1 cellular context compared by ENCODE assay signal in the genomic region with DNA sequence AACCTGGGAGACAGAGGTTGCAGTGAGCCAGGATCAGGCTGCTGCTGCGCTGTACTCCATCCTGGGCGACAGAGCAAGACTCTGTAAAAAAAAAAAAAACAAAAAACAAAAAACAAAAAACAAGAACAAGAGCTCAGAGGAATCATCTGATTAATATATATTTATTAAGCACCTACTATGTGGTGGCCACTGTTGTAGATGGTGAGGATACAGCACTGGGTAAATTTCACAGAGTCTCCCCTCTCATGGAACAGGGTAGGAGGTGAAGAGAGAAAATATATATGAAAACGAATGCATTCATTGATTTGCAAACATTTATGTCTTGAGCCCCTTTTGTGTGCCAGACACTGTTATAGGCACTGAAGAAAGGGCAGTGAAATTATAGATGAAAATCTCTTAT.
TF ChIP-seq lines count a peak whose summit lies in the region.

No MANE protein-coding gene starts in this region.

TF ChIP-seq in HEK293T, 16 proteins besides CTCF, POLR2A, EP300 and RAD21:
- TF ChIP-seq SP1 (IDR thresholded peaks at IDR 0.05) (no peak), FOXK2 (IDR thresholded peaks at IDR 0.05) (no peak), ZNF384 (IDR thresholded peaks at IDR 0.05) (no peak)
